ENCODE assay signal across 23 cellular contexts in the genomic region with DNA sequence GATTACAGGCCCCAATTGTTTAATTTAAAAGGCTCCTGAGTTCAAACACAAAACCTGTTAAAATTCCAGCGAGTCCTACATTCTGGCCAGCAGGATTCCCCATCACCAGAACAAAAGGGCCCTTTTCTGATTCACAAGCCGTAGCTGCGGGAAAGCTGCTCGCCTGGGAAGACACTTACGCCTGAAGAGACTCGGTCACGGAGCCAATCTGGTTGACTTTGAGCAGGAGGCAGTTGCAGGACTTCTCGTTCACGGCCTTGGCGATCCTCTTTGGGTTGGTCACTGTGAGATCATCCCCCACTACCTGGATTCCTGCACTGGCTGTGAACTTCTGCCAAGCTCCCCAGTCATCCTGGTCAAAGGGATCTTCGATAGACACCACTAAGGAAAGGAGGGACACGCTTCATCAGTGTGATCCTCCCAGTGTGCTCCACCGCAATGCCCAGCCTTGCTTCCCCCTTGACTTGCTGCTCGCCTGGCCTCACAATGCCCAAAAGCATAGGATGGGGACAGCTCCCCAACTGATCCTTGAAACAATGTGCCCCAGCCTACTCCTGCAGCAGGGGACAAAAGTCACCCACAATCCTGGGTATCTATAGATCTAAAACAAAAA. TPM values are rescaled to one million over a fixed set of nuclear protein-coding genes. Genes with fewer than 3 reads are reported as not detected.
DNase-seq lines count a peak whose midpoint lies in the region; ATAC-seq and TF ChIP-seq lines count a peak whose summit lies in the region.
"Had no signal": no experiment of that assay in that cellular context is flagged by ENCODE, and none has a peak within 500 bp of the region (broad histone marks: within the 10 kb centered on the region; RNA-seq: fewer than 3 reads in every experiment).

No MANE protein-coding gene starts in this region.

- no peak overlapping the region for H3K4me3 Mint-ChIP-seq in activated CD8-positive, alpha-beta memory T cell treated with anti-CD3 and anti-CD28 coated beads, Interleukin-2, amount 10 ng/mL, durations not matched to agents 7 days and 5 days
- no peak overlapping the region; a peak in 1 of 5 replicates for H3K4me3 Mint-ChIP-seq in H9
- H3K4me3 Mint-ChIP-seq: CD4-positive, CD25-positive, alpha-beta regulatory T cell; T-cell had no signal

- H3K18ac ChIP-seq in H9 (ENCODE audit: insufficient read length, low read depth, low read length): no peak overlapping the region

- TF ChIP-seq CTCF in H9 (conservative IDR thresholded peaks at IDR 0.05): no peak
- no peak for TF ChIP-seq CTCF in VCaP (conservative IDR thresholded peaks at IDR 0.05)

- peaks cover 84% of the 10 kb centered on the region for H3K4me1 Mint-ChIP-seq in activated CD8-positive, alpha-beta memory T cell treated with anti-CD3 and anti-CD28 coated beads, Interleukin-2, amount 10 ng/mL, durations not matched to agents 7 days and 5 days
- peaks cover 26 to 52% of the 10 kb centered on the region in 2 experiments for H3K4me1 Mint-ChIP-seq in H9

- H3K27me3 Mint-ChIP-seq in activated CD8-positive, alpha-beta memory T cell treated with anti-CD3 and anti-CD28 coated beads, Interleukin-2, amount 10 ng/mL, durations not matched to agents 7 days and 5 days: no peaks in the 10 kb centered on the region
- H3K27me3 Mint-ChIP-seq in H9 (ENCODE audit: low read depth): no peaks in the 10 kb centered on the region
- H3K27me3 Mint-ChIP-seq: CD4-positive, CD25-positive, alpha-beta regulatory T cell; T-cell had no signal

- H2BK12ac ChIP-seq in H9 (ENCODE audit: insufficient read length, low read depth, low read length): no peak overlapping the region

- no peak overlapping the region for H3K56ac ChIP-seq in H9 (ENCODE audit: insufficient read length, low read depth, low read length)

- H3K4me1 ChIP-seq in H9 (ENCODE audit: insufficient read depth, low read length) (no peaks in the 10 kb centered on the region), mesodermal cell (ENCODE audit: control insufficient read depth, insufficient read depth, low read length, poor library complexity, severe bottlenecking) (peaks cover 44% of the 10 kb centered on the region)

- H3K23ac ChIP-seq in H9 (ENCODE audit: insufficient read length, low read depth, low read length): no peak overlapping the region

- no peak overlapping the region for H4K91ac ChIP-seq in H9 (ENCODE audit: insufficient read length, low read depth, low read length)

- no CpG with 5 or more reads among the region's 14 CpGs for WGBS in H9 (ENCODE audit: extremely low coverage, insufficient read length, low lambda C conversion rate)
- 88 to 94% methylated on average over 13 to 14 of the region's 14 CpGs for WGBS in mesodermal cell (ENCODE audit: insufficient coverage in 2 of 2), 2 experiments

- peak overlapping the region; percentile 37 for H4K8ac ChIP-seq in H9 (replicated peaks; ENCODE audit: insufficient read length, low read depth, low read length)

- no peaks in the 10 kb centered on the region for H3K9me3 Mint-ChIP-seq in activated CD8-positive, alpha-beta memory T cell treated with anti-CD3 and anti-CD28 coated beads, Interleukin-2, amount 10 ng/mL, durations not matched to agents 7 days and 5 days (ENCODE audit: low read depth)
- no peaks in the 10 kb centered on the region for H3K9me3 Mint-ChIP-seq in H9
- H3K9me3 Mint-ChIP-seq: CD4-positive, CD25-positive, alpha-beta regulatory T cell; T-cell had no signal

- peak overlapping the region; percentile 11 for H3K27ac ChIP-seq in H9 (ENCODE audit: insufficient read length, low read depth, low read length)
- peak overlapping the region; percentile 16; the same call in 1 of the 2 replicates for H3K27ac ChIP-seq in VCaP
- H3K27ac ChIP-seq in mesodermal cell (ENCODE audit: low read depth, low read length, severe bottlenecking): peak overlapping the region; percentile 25
- H3K27ac ChIP-seq: ascending aorta, heart left ventricle had no signal

- no peak overlapping the region for H3K4me3 ChIP-seq in mesodermal cell (ENCODE audit: extremely low read depth, insufficient read depth, low read length, poor library complexity, severe bottlenecking)
- H3K4me3 ChIP-seq: ascending aorta, heart left ventricle, mucosa of descending colon had no signal

- H3K36me3 ChIP-seq in mesodermal cell (ENCODE audit: control insufficient read depth, insufficient read depth, low read length): peaks cover 92% of the 10 kb centered on the region

- no peak overlapping the region for H2BK5ac ChIP-seq in H9 (ENCODE audit: insufficient read length, low read length)

- H3K9me3 ChIP-seq in H9 (ENCODE audit: control insufficient read depth, low read depth, low read length) (no peaks in the 10 kb centered on the region), mesodermal cell (ENCODE audit: control insufficient read depth, low read length) (no peaks in the 10 kb centered on the region)
- H3K9me3 ChIP-seq: ascending aorta, heart left ventricle, mucosa of descending colon, neutrophil had no signal

- no peak overlapping the region for H3K9ac ChIP-seq in H9 (ENCODE audit: extremely low read depth, insufficient read length, low read length)

- H3K4me2 ChIP-seq in H9 (ENCODE audit: insufficient read depth, insufficient read length, low read length): no peak overlapping the region

- no peaks in the 10 kb centered on the region for H3K79me1 ChIP-seq in H9 (ENCODE audit: insufficient read depth, low read depth, low read length, poor library complexity, severe bottlenecking)

- H3K36me3 Mint-ChIP-seq in activated CD8-positive, alpha-beta memory T cell treated with anti-CD3 and anti-CD28 coated beads, Interleukin-2, amount 10 ng/mL, durations not matched to agents 7 days and 5 days: peaks cover 86% of the 10 kb centered on the region
- H3K36me3 Mint-ChIP-seq in H9 (ENCODE audit: insufficient read depth in 1 of 3, low read depth in 3 of 3): peaks cover 77 to 95% (median 93%) of the 10 kb centered on the region in 3 experiments

- no peak for ATAC-seq in activated CD8-positive, alpha-beta memory T cell treated with anti-CD3 and anti-CD28 coated beads, Interleukin-2, amount 10 ng/mL, durations not matched to agents 7 days and 5 days
- no peak for ATAC-seq in GM21367 (IDR thresholded peaks at IDR 0.05; ENCODE audit: unreplicated experiment)
- ATAC-seq: heart left ventricle, left ventricle myocardium superior, mucosa of descending colon, T-cell had no signal

- no peak overlapping the region for H2AFZ ChIP-seq in H9 (ENCODE audit: low read length)

- no peak overlapping the region for H3T11ph ChIP-seq in H9 (ENCODE audit: low read length)

- H3K23me2 ChIP-seq in H9 (ENCODE audit: insufficient read length, low read depth, low read length, poor library complexity, severe bottlenecking): no peaks in the 10 kb centered on the region

- DNase-seq in activated CD8-positive, alpha-beta memory T cell treated with anti-CD3 and anti-CD28 coated beads, Interleukin-2, amount 10 ng/mL, durations not matched to agents 7 days and 5 days: no peak
- no peak for DNase-seq in activated CD8-positive, alpha-beta memory T cell treated with anti-CD3 and anti-CD28 coated beads for 24 hours
- DNase-seq in H9 (no peak), H4 (ENCODE audit: low spot score) (no peak), COR-L47 (lab: John Stamatoyannopoulos, UW) (no peak)
- DNase-seq: ACHN; activated effector memory CD4-positive, alpha-beta T cell treated with Interleukin-2 at 50 U/mL for 16 hours; CD4-positive, CD25-positive, alpha-beta regulatory T cell; cerebellar nuclear complex; DMS79; effector memory CD4-positive, alpha-beta T cell; heart left ventricle; left ventricle myocardium superior; mucosa of descending colon; NCI-H2107; NCI-H510A; Right ventricle myocardium superior; T-cell had no signal

- H4K5ac ChIP-seq in H9 (ENCODE audit: insufficient read length, low read depth, low read length): no peak overlapping the region

- CTCF ChIA-PET in activated CD8-positive, alpha-beta memory T cell treated with anti-CD3 and anti-CD28 coated beads, Interleukin-2, amount 10 ng/mL, durations not matched to agents 7 days and 5 days (lab: Charles Lee): interaction anchor here (0.6 to 8.0 kb wide), 8 partner anchors 9 to 141 kb away, joined by 3 to 86 read pairs (median 8); a partner anchor contains a TSS

- H3K4ac ChIP-seq in H9 (ENCODE audit: low read depth, low read length): no peak overlapping the region

- peak overlapping the region; percentile 47 for H3K27ac Mint-ChIP-seq in activated CD8-positive, alpha-beta memory T cell treated with anti-CD3 and anti-CD28 coated beads, Interleukin-2, amount 10 ng/mL, durations not matched to agents 7 days and 5 days
- H3K27ac Mint-ChIP-seq in H9: peak overlapping the region; percentile 34 to 88 (median 88); a peak in 6 of 7 replicates
- H3K27ac Mint-ChIP-seq: T-cell had no signal

- H3K14ac ChIP-seq in H9 (ENCODE audit: insufficient read depth, low read length): no peak overlapping the region

- H3K27me3 ChIP-seq in H9 (ENCODE audit: insufficient read depth, low read length): no peaks in the 10 kb centered on the region
- H3K27me3 ChIP-seq: ascending aorta, heart left ventricle, neutrophil had no signal

- no peak overlapping the region for H2BK120ac ChIP-seq in H9 (ENCODE audit: low read depth, low read length, poor library complexity, severe bottlenecking)

- no peaks in the 10 kb centered on the region for H3K79me2 ChIP-seq in H9 (ENCODE audit: insufficient read depth, low read length)

- H2BK20ac ChIP-seq in H9 (ENCODE audit: low read depth, low read length, poor library complexity, severe bottlenecking): no peak overlapping the region

- H2AK5ac ChIP-seq in H9 (ENCODE audit: insufficient read length, low read length): no peak overlapping the region

- H2BK15ac ChIP-seq in H9 (ENCODE audit: low read depth, low read length): no peak overlapping the region

- no peaks in the 10 kb centered on the region for H4K20me1 ChIP-seq in H9 (ENCODE audit: control insufficient read depth, insufficient read depth, insufficient read length)

RNA-seq across cellular contexts. Expression of a gene that starts 14.7 kb away (rescaled TPM):
- total RNA-seq in activated CD8-positive, alpha-beta memory T cell treated with anti-CD3 and anti-CD28 coated beads, Interleukin-2, amount 10 ng/mL, durations not matched to agents 7 days and 5 days: 1,000 to 10,000 TPM; 2,070 to 2,300 TPM
- total RNA-seq in H9 (2021): 1,781 and 1,786 TPM in 2 replicates
- 1,433 TPM for polyA plus RNA-seq in mesodermal cell (2013, experiment 1 of 2)
- polyA plus RNA-seq in mesodermal cell (2013, experiment 2 of 2): 1,329 TPM
- total RNA-seq in H4 (2014; rRNA removed; shearing (Covaris generic)): 2,952 and 3,019 TPM in 2 replicates

RNA-seq across cellular contexts. Expression of a gene that starts 46.4 kb away (rescaled TPM):
- total RNA-seq in activated CD8-positive, alpha-beta memory T cell treated with anti-CD3 and anti-CD28 coated beads, Interleukin-2, amount 10 ng/mL, durations not matched to agents 7 days and 5 days: 10 to 100 TPM; 38.3 TPM
- 92.7 and 103 TPM in 2 replicates for total RNA-seq in H9 (2021)
- polyA plus RNA-seq in mesodermal cell (2013, experiment 1 of 2): 92.8 TPM
- 89.3 TPM for polyA plus RNA-seq in mesodermal cell (2013, experiment 2 of 2)
- 14.0 and 19.1 TPM in 2 replicates for total RNA-seq in H4 (2014; rRNA removed; shearing (Covaris generic))
